In the genomic region with DNA sequence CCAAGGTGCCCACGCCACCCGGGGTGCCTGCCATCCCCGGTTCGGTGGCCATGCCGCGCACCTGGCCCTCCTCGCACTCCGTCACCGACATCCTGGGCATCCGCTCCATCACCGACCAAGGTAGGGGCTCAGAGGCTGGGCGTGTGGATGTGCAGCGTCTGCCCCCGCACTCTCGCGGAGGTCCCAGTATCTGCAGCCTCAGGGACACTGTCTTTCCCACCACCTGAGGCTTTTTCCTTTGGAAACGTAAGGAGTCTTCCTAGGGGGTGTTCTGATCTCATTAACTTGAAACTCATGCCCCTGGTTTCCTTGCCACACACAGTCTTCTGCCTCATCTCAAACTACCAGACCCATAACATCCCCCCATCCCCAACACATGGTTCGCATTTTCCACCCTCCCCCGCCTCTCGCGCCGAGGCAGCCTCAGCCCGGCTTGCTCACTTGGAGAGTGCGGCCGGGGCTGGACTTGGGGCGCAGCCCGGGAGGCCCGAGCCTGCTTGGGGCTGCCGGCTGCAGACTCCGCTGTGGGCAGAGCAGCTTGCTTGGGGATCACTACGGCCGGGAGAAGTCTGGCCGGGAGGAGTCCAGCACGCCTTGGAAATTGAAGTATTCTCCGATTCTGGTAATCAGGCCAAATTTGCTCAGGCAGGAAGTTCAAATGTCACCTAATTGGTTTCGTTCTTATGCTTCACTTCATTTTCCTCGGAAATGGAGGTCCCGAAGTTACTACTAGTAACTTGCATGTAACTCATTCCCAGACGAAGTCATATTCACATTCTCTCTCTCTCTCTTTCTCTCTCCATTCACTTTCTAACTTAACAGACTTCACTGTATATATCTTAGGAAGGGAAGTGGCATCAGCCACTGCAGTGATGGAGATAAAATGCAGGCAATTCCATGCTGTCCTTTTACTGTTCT, we compare ENCODE assay signal across 1 cellular context.
TF ChIP-seq lines count a peak whose summit lies in the region.

No MANE protein-coding gene starts in this region.

TF ChIP-seq in HEK293, 187 proteins besides CTCF, POLR2A, EP300 and RAD21 (continued from another document):
- TF ChIP-seq, protein P1, sequence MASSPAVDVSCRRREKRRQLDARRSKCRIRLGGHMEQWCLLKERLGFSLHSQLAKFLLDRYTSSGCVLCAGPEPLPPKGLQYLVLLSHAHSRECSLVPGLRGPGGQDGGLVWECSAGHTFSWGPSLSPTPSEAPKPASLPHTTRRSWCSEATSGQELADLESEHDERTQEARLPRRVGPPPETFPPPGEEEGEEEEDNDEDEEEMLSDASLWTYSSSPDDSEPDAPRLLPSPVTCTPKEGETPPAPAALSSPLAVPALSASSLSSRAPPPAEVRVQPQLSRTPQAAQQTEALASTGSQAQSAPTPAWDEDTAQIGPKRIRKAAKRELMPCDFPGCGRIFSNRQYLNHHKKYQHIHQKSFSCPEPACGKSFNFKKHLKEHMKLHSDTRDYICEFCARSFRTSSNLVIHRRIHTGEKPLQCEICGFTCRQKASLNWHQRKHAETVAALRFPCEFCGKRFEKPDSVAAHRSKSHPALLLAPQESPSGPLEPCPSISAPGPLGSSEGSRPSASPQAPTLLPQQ (tag by site-specific recombination; IDR thresholded peaks at IDR 0.05): no peak
- TF ChIP-seq ZNF112 (tag by site-specific recombination; IDR thresholded peaks at IDR 0.05) (no peak), FEZF1 (tag by site-specific recombination; IDR thresholded peaks at IDR 0.05) (no peak), ZNF48 (tag by site-specific recombination; IDR thresholded peaks at IDR 0.05) (no peak), GLIS1 (tag by site-specific recombination; IDR thresholded peaks at IDR 0.05) (peak; percentile 69), ZNF596 (tag by site-specific recombination; IDR thresholded peaks at IDR 0.05) (peak; percentile 75), PRDM1 (tag by site-specific recombination; IDR thresholded peaks at IDR 0.05) (peak; percentile 64), ZNF391 (tag by site-specific recombination; IDR thresholded peaks at IDR 0.05; ENCODE audit: borderline replicate concordance, low read depth) (no peak), KLF8 (tag by site-specific recombination; IDR thresholded peaks at IDR 0.05) (no peak), ZBTB48 (tag by site-specific recombination; IDR thresholded peaks at IDR 0.05) (no peak), ZNF654 (tag by site-specific recombination; IDR thresholded peaks at IDR 0.05; ENCODE audit: low read depth) (no peak), ZSCAN30 (tag by site-specific recombination; IDR thresholded peaks at IDR 0.05) (no peak), ZNF202 (tag by site-specific recombination; IDR thresholded peaks at IDR 0.05; ENCODE audit: borderline replicate concordance) (peak; percentile 26; the same call in 1 of the 2 replicates), TRIM28 (IDR thresholded peaks at IDR 0.05; ENCODE audit: borderline replicate concordance, low read length) (no peak), ZNF777 (tag by site-specific recombination; IDR thresholded peaks at IDR 0.05; ENCODE audit: borderline replicate concordance) (no peak), ZNF548 (tag by site-specific recombination; IDR thresholded peaks at IDR 0.05) (no peak)
- TF ChIP-seq, protein P2, sequence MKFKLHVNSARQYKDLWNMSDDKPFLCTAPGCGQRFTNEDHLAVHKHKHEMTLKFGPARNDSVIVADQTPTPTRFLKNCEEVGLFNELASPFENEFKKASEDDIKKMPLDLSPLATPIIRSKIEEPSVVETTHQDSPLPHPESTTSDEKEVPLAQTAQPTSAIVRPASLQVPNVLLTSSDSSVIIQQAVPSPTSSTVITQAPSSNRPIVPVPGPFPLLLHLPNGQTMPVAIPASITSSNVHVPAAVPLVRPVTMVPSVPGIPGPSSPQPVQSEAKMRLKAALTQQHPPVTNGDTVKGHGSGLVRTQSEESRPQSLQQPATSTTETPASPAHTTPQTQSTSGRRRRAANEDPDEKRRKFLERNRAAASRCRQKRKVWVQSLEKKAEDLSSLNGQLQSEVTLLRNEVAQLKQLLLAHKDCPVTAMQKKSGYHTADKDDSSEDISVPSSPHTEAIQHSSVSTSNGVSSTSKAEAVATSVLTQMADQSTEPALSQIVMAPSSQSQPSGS (tag by site-specific recombination; IDR thresholded peaks at IDR 0.05; ENCODE audit: low read depth): no peak
TF ChIP-seq in HEK293: peak in this region for 5.
